ENCODE assay signal across 6 cellular contexts in the genomic region with DNA sequence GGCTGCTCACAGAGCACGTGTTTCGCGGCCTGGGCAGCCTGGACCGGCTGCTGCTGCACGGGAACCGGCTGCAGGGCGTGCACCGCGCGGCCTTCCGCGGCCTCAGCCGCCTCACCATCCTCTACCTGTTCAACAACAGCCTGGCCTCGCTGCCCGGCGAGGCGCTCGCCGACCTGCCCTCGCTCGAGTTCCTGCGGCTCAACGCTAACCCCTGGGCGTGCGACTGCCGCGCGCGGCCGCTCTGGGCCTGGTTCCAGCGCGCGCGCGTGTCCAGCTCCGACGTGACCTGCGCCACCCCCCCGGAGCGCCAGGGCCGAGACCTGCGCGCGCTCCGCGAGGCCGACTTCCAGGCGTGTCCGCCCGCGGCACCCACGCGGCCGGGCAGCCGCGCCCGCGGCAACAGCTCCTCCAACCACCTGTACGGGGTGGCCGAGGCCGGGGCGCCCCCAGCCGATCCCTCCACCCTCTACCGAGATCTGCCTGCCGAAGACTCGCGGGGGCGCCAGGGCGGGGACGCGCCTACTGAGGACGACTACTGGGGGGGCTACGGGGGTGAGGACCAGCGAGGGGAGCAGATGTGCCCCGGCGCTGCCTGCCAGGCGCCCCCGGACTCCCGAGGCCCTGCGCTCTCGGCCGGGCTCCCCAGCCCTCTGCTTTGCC.
DNase-seq lines count a peak whose midpoint lies in the region; ATAC-seq lines count a peak whose summit lies in the region.

No MANE protein-coding gene starts in this region.

- peaks cover 5% of the 10 kb centered on the region for H3K27me3 ChIP-seq in rectal smooth muscle tissue (ENCODE audit: control insufficient read depth, insufficient read depth, low read length)

- H3K4me1 ChIP-seq in rectal smooth muscle tissue (ENCODE audit: control insufficient read depth, insufficient read depth, low read length) = peaks cover 3% of the 10 kb centered on the region

- no peaks in the 10 kb centered on the region for H3K36me3 ChIP-seq in rectal smooth muscle tissue (ENCODE audit: control insufficient read depth, insufficient read depth, low read length)

- peak; percentile 36 for ATAC-seq in GM19372 (IDR thresholded peaks at IDR 0.05; ENCODE audit: low read depth, unreplicated experiment)

- H3K27ac ChIP-seq in rectal smooth muscle tissue (ENCODE audit: low read depth, low read length) = no peak overlapping the region

- peak; percentile 92 for DNase-seq in HuH-7 (ENCODE audit: low spot score)
- DNase-seq in ecto neural progenitor cell (ENCODE audit: low spot score) = peak; percentile 67
- DNase-seq in DMS114 treated with DMSO at 0.1 percent for 48 hours (lab: John Stamatoyannopoulos, UW; ENCODE audit: unreplicated experiment) = no peak
- no peak for DNase-seq in NCI-H2227 treated with DMSO at 0.1 percent for 48 hours (lab: John Stamatoyannopoulos, UW)

- H3K4me3 ChIP-seq in rectal smooth muscle tissue (ENCODE audit: low read length) = peak overlapping the region; percentile 61

- peak overlapping the region; percentile 12 for H3K9ac ChIP-seq in rectal smooth muscle tissue (ENCODE audit: low read length)

Comparison
In these comparisons a context has a peak if more than half of its experiments do, and no peak if none do; other contexts are left out.
1. DNase-seq: peak in HuH-7 (single experiment) and ecto neural progenitor cell (single experiment); none in DMS114 treated with DMSO at 0.1 percent for 48 hours (single experiment) and NCI-H2227 treated with DMSO at 0.1 percent for 48 hours (single experiment).